ENCODE assay signal across 1 cellular context in the genomic region with DNA sequence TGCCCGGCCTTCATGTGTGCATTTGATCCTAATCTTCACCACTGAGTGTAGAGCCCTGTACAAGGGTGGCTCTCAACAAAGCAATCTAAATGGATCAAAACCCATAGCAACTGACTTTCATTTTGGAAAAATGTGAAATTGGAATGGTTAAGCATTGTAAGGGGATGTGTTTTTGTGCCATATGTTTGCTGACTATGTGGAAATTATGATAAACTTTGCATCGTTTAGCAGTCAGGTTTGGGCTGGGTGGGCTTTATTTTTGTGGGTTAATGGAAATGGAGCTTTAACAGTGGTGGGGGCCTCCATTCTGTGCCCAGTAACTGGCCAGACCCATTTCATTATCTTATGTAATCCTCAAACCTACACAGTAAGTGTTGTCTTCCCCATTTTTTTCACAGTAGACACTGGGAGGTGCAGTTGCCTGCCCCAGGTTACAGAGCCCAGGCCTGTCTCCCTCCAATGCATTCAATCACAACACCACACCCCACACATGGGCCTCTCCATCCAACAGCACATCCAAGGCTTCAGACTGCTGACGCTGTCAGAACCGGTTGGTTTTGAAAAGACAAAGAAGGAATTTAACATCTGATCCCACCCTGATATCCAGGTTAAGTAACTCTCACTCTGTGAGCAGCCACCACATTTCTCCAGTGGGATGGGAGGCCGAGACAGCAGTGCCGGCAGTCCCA.
TF ChIP-seq lines count a peak whose summit lies in the region.

No MANE protein-coding gene starts in this region.

TF ChIP-seq in IMR-90, 13 proteins besides CTCF, POLR2A, EP300 and RAD21 (continued from another document):
- no peak for TF ChIP-seq MXI1 (IDR thresholded peaks at IDR 0.05; ENCODE audit: borderline replicate concordance, low read depth, low read length)
- TF ChIP-seq RCOR1 (IDR thresholded peaks at IDR 0.05; ENCODE audit: insufficient replicate concordance, low read length) = no peak
- TF ChIP-seq NFE2L2 (IDR thresholded peaks at IDR 0.05; ENCODE audit: low read depth, low read length) = no peak
- TF ChIP-seq, protein P1, sequence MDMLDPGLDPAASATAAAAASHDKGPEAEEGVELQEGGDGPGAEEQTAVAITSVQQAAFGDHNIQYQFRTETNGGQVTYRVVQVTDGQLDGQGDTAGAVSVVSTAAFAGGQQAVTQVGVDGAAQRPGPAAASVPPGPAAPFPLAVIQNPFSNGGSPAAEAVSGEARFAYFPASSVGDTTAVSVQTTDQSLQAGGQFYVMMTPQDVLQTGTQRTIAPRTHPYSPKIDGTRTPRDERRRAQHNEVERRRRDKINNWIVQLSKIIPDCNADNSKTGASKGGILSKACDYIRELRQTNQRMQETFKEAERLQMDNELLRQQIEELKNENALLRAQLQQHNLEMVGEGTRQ (IDR thresholded peaks at IDR 0.05; ENCODE audit: low read depth, low read length) = no peak
